ENCODE assay signal across 8 cellular contexts in genomic region chr15:44728232-44728575, GRCh38. TPM values are rescaled to one million over a fixed set of nuclear protein-coding genes. Genes with fewer than 3 reads are reported as not detected.
DNase-seq lines count a peak whose midpoint lies in the region; ATAC-seq, FAIRE-seq and TF ChIP-seq lines count a peak whose summit lies in the region.
"Not testable (repeated sequence)": the region's sequence is repeated elsewhere in the genome, so short reads cannot be mapped to it uniquely, and the experiment has no call there.

No MANE protein-coding gene starts in this region.

- peak overlapping the region; percentile 95 for H3K4me3 ChIP-seq in CD8-positive, alpha-beta T cell (ENCODE audit: low read depth, low read length)
- H3K4me3 ChIP-seq in HUES64 (ENCODE audit: low read length) (peak overlapping the region; percentile 76), astrocyte (ENCODE audit: insufficient read depth, low read depth, low read length) (peak overlapping the region; percentile 89), epithelial cell of proximal tubule (ENCODE audit: low read depth, low read length) (peak overlapping the region; percentile 78), left lung (peak overlapping the region; percentile 16 to 72), osteoblast (ENCODE audit: insufficient read depth, low read length) (peak overlapping the region; percentile 82), testis (peak overlapping the region; percentile 79 to 86)

- intact Hi-C loops in CD8-positive, alpha-beta T cell (cut with DNase I, micrococcal nuclease) = loop anchor here (5.0 kb wide), 2 partner anchors 191 to 301 kb away; partner anchors contain the start of genes CTDSPL2 (in 1 of the 2) and EIF3J (in 1 of the 2)
- intact Hi-C loops in left lung (cut with DNase I); testis (cut with DNase I; ENCODE audit: low total_unique reads): not testable (repeated sequence)

- H3K9ac ChIP-seq in HUES64 (ENCODE audit: low read depth, low read length) = peak overlapping the region; percentile 38; the same call in 1 of the 2 replicates
- peak overlapping the region; percentile 94 for H3K9ac ChIP-seq in astrocyte (ENCODE audit: low read length)

- H3K27me3 ChIP-seq in CD8-positive, alpha-beta T cell (ENCODE audit: insufficient read depth, low read length); astrocyte (ENCODE audit: insufficient read depth, low read length); left lung; osteoblast (ENCODE audit: insufficient read depth, low read length); testis: not testable (repeated sequence)
- peaks cover 13% of the 10 kb centered on the region; the same call in 1 of the 2 replicates for H3K27me3 ChIP-seq in HUES64 (ENCODE audit: insufficient read depth, low read length)

- peak overlapping the region; percentile 100 for H3K27ac Mint-ChIP-seq in CD8-positive, alpha-beta T cell
- peak overlapping the region; percentile 96 for H3K27ac Mint-ChIP-seq in astrocyte (ENCODE audit: unreplicated experiment)

- ATAC-seq in CD8-positive, alpha-beta T cell; left lung: not testable (repeated sequence)

- DNase-seq in CD8-positive, alpha-beta T cell; astrocyte (ENCODE audit: low read depth); epithelial cell of proximal tubule (ENCODE audit: low read depth); left lung; osteoblast (ENCODE audit: insufficient read length, low spot score, missing footprints); testis: not testable (repeated sequence)

- H3K4me2 ChIP-seq in astrocyte (ENCODE audit: low read length) (peak overlapping the region; percentile 97), osteoblast (ENCODE audit: insufficient read depth, low read length) (peak overlapping the region; percentile 82)

- H2AFZ ChIP-seq in astrocyte (ENCODE audit: low read depth, low read length) = peak overlapping the region; percentile 38
- not testable (repeated sequence) for H2AFZ ChIP-seq in osteoblast (ENCODE audit: low read length)

- not testable (repeated sequence) for FAIRE-seq in astrocyte (lab: Jason Lieb, UNC)

- not testable (repeated sequence) for TF ChIP-seq POLR2A in testis (IDR thresholded peaks at IDR 0.05)

- peaks cover 22% of the 10 kb centered on the region for H3K36me3 Mint-ChIP-seq in CD8-positive, alpha-beta T cell
- not testable (repeated sequence) for H3K36me3 Mint-ChIP-seq in astrocyte (ENCODE audit: low read depth, unreplicated experiment)

- CTCF ChIA-PET in CD8-positive, alpha-beta T cell (lab: Charles Lee) = interaction anchor here (1.0 to 15.2 kb wide), 5 partner anchors 9 to 65 kb away, joined by 3 to 368 read pairs (median 15); partner anchors contain the start of genes B2M, PATL2, SPG11 and TRIM69

- POLR2A ChIA-PET in CD8-positive, alpha-beta T cell (lab: Charles Lee) = interaction anchor here (0.6 to 31.6 kb wide), 8 partner anchors 9 to 134 kb away, joined by 3 to 1993 read pairs (median 4); partner anchors contain the start of genes B2M, PATL2, SPG11 and TRIM69

- H4K20me1 ChIP-seq in astrocyte (ENCODE audit: insufficient read depth, low read length); osteoblast (ENCODE audit: insufficient read depth, low read length): not testable (repeated sequence)

- TF ChIP-seq CTCF in CD8-positive, alpha-beta T cell (IDR thresholded peaks at IDR 0.05); VCaP (conservative IDR thresholded peaks at IDR 0.05); astrocyte (IDR thresholded peaks at IDR 0.05; ENCODE audit: insufficient read depth, low read depth, low read length); epithelial cell of proximal tubule (conservative IDR thresholded peaks at IDR 0.05; ENCODE audit: low read depth, low read length); left lung (IDR thresholded peaks at IDR 0.05); osteoblast (IDR thresholded peaks at IDR 0.05; ENCODE audit: extremely low read depth, low read depth, low read length); testis (IDR thresholded peaks at IDR 0.05): not testable (repeated sequence)

- H3K36me3 ChIP-seq in CD8-positive, alpha-beta T cell (ENCODE audit: insufficient read depth, low read length); HUES64 (ENCODE audit: insufficient read depth, low read length); astrocyte (ENCODE audit: insufficient read depth, low read length); left lung; osteoblast (ENCODE audit: insufficient read depth, low read length); testis (ENCODE audit: low read depth, missing control alignments): not testable (repeated sequence)

- not testable (repeated sequence) for H3K79me2 ChIP-seq in astrocyte (ENCODE audit: insufficient read depth, low read length); osteoblast (ENCODE audit: insufficient read depth, low read length)

- H3K9me3 Mint-ChIP-seq in CD8-positive, alpha-beta T cell; astrocyte (ENCODE audit: unreplicated experiment): not testable (repeated sequence)

- H3K27ac ChIP-seq in CD8-positive, alpha-beta T cell (ENCODE audit: low read depth, low read length) = peak overlapping the region; percentile 93
- H3K27ac ChIP-seq in HUES64 (ENCODE audit: low read depth, low read length) = peak overlapping the region; percentile 89; the same call in 1 of the 2 replicates
- peak overlapping the region; percentile 86 for H3K27ac ChIP-seq in VCaP
- H3K27ac ChIP-seq in astrocyte (ENCODE audit: low read depth, low read length) = peak overlapping the region; percentile 87
- H3K27ac ChIP-seq in left lung = peak overlapping the region; percentile 98
- H3K27ac ChIP-seq in osteoblast (ENCODE audit: low read depth, low read length) = peak overlapping the region; percentile 69
- H3K27ac ChIP-seq in testis = peak overlapping the region; percentile 97 to 99

- H3K4me3 Mint-ChIP-seq in CD8-positive, alpha-beta T cell = peak overlapping the region; percentile 99
- H3K4me3 Mint-ChIP-seq in astrocyte (ENCODE audit: unreplicated experiment) = peak overlapping the region; percentile 94

- H3K9me3 ChIP-seq in CD8-positive, alpha-beta T cell (ENCODE audit: low read length); HUES64 (ENCODE audit: insufficient read depth, low read depth, low read length); astrocyte (ENCODE audit: insufficient read depth, low read depth, low read length); left lung; osteoblast (ENCODE audit: low read depth, low read length); testis: not testable (repeated sequence)

- peaks cover 81% of the 10 kb centered on the region for H3K4me1 Mint-ChIP-seq in CD8-positive, alpha-beta T cell (ENCODE audit: low read depth)
- H3K4me1 Mint-ChIP-seq in astrocyte (ENCODE audit: low read depth, unreplicated experiment) = peaks cover 22% of the 10 kb centered on the region

- H3K27me3 Mint-ChIP-seq in CD8-positive, alpha-beta T cell (ENCODE audit: low read depth); astrocyte (ENCODE audit: low read depth, unreplicated experiment): not testable (repeated sequence)

- H3K4me1 ChIP-seq in CD8-positive, alpha-beta T cell (ENCODE audit: insufficient read depth, low read length) = peaks cover 78% of the 10 kb centered on the region
- H3K4me1 ChIP-seq in HUES64 (ENCODE audit: insufficient read depth, low read length) = peaks cover 13% of the 10 kb centered on the region
- peaks cover 25% of the 10 kb centered on the region for H3K4me1 ChIP-seq in astrocyte (ENCODE audit: insufficient read depth, low read length)
- H3K4me1 ChIP-seq in left lung = peaks cover 14 to 73% of the 10 kb centered on the region in 2 donors
- peaks cover 27% of the 10 kb centered on the region for H3K4me1 ChIP-seq in osteoblast (ENCODE audit: insufficient read depth, low read length)
- H3K4me1 ChIP-seq in testis = not testable (repeated sequence)

- WGBS in HUES64 = 92% methylated on average over 5 of the region's 5 CpGs
- WGBS in testis, 2 donors = 41 to 50% methylated on average over 5 of the region's 5 CpGs

RNA-seq across cellular contexts. Expression of gene TRIM69, which starts 8.1 kb away (rescaled TPM):
- total RNA-seq in CD8-positive, alpha-beta T cell = 1 to 10 TPM; 9.5 to 9.7 TPM
- 2.8 TPM for polyA plus RNA-seq in HUES64 (2013, experiment 1 of 2)
- polyA plus RNA-seq in HUES64 (2013, experiment 2 of 2) = 4.6 TPM
- total RNA-seq in astrocyte (32.8 and 37.2 TPM in 2 replicates), epithelial cell of proximal tubule (7.7 and 10.9 TPM in 2 replicates), left lung (10 to 100 TPM; 26.6 to 30.8 TPM), osteoblast (9.4 and 14.7 TPM in 2 replicates), testis (10 to 100 TPM; 19.1 to 23.5 TPM)
- 120 TPM for polyA plus RNA-seq in testis (ENCODE audit: insufficient read depth, low read depth, low replicate concordance)

RNA-seq across cellular contexts. Expression of gene B2M, which starts 16.9 kb away (rescaled TPM):
- total RNA-seq in CD8-positive, alpha-beta T cell = 1,000 to 10,000 TPM; 4,250 to 4,545 TPM
- 79.3 TPM for polyA plus RNA-seq in HUES64 (2013, experiment 1 of 2)
- 87.9 TPM for polyA plus RNA-seq in HUES64 (2013, experiment 2 of 2)
- total RNA-seq in astrocyte (1,708 and 2,284 TPM in 2 replicates), epithelial cell of proximal tubule (648 and 1,011 TPM in 2 replicates), left lung (1,000 to 10,000 TPM; 4,127 to 5,072 TPM), osteoblast (3,371 and 4,170 TPM in 2 replicates), testis (1,000 to 10,000 TPM in 1 of 2 donors, 100 to 1,000 TPM in 1; 439 to 1,401 TPM)
- polyA plus RNA-seq in testis (ENCODE audit: insufficient read depth, low read depth, low replicate concordance) = 2,068 TPM

RNA-seq across cellular contexts. Expression of gene PATL2, which starts 17.1 kb away (rescaled TPM):
- 10 to 100 TPM; 32.8 to 35.7 TPM for total RNA-seq in CD8-positive, alpha-beta T cell
- polyA plus RNA-seq in HUES64 (2013, experiment 1 of 2) = not detected
- polyA plus RNA-seq in HUES64 (2013, experiment 2 of 2) = not detected
- total RNA-seq in astrocyte (0.41 and 1.2 TPM in 2 replicates), epithelial cell of proximal tubule (not detected in 2 replicates), left lung (1 to 10 TPM; 1.7 to 3.8 TPM), osteoblast (1.8 and 2.7 TPM in 2 replicates), testis (under 1 TPM; 0.62 to 0.87 TPM)
- 0.76 TPM for polyA plus RNA-seq in testis (ENCODE audit: insufficient read depth, low read depth, low replicate concordance)

Comparison
In these comparisons a context has a peak if more than half of its experiments do, and no peak if none do; other contexts are left out.
1. H3K4me3 ChIP-seq: peak in every context shown above with its lines; median percentile 95 in CD8-positive, alpha-beta T cell; 89 in astrocyte; 82 in testis; 82 in osteoblast; 78 in epithelial cell of proximal tubule; 76 in HUES64; 44 in left lung.